Comparison of ENCODE assay signal across 34 cellular contexts in the genomic region with DNA sequence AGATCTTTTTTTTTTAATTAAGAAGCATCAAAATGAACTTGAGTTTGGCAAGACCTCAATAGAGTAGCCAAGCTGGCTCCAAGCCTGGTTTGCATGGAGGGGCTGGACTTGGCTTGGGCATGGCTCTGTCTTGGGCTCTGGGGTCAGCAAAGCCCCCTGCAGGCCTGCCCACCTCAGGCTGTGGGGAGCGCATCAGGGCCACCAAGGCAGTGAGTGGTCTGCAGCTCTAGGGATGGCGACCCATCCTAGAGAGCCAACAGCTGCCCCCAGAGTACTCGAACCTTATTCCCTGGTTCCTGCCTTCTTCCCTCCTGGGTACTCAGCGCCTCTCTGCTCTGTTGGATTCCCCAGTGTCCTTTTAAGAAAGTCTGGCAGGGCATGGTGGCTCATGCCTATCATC. TPM values are rescaled to one million over a fixed set of nuclear protein-coding genes. Genes with fewer than 3 reads are reported as not detected.
"Had no signal": no experiment of that assay in that cellular context is flagged by ENCODE, and none has a peak within 500 bp of the region (broad histone marks: within the 10 kb centered on the region; RNA-seq: fewer than 3 reads in every experiment).

No MANE protein-coding gene starts in this region.

- H3K36me3 ChIP-seq: adrenal gland, brain microvascular endothelial cell, breast epithelium had no signal

- H3K27me3 ChIP-seq: body of pancreas had no signal

- H3K9me3 ChIP-seq: adrenal gland, body of pancreas, breast epithelium had no signal

- H3K4me1 ChIP-seq: adrenal gland, breast epithelium had no signal

- DNase-seq: activated B cell treated with CpG ODN at 0.5 μM for 24 hours; activated CD4-positive, alpha-beta memory T cell treated with anti-CD3 and anti-CD28 coated beads for 36 hours; activated CD4-positive, alpha-beta T cell treated with anti-CD3 and anti-CD28 coated beads for 4 hours; activated CD4-positive, alpha-beta T cell treated with anti-CD3 and anti-CD28 coated beads, Interleukin-2, amount 10 ng/mL, durations not matched to agents 24 days and 14 days; activated CD4-positive, alpha-beta T cell treated with anti-CD3 and anti-CD28 coated beads, Interleukin-2, amount 50 U/mL, for 1 hour; activated CD4-positive, alpha-beta T cell treated with anti-CD3 and anti-CD28 coated beads, Interleukin-2, amount 50 U/mL, for 4 hours; activated CD4-positive, CD25-positive, alpha-beta regulatory T cell treated with anti-CD3 and anti-CD28 coated beads, Interleukin-2, amount 50 U/mL, for 72 hours; activated CD8-positive, alpha-beta memory T cell treated with anti-CD3 and anti-CD28 coated beads, Interleukin-2, amount 50 U/mL, for 4 hours; activated CD8-positive, alpha-beta T cell treated with anti-CD3 and anti-CD28 coated beads for 36 hours; activated gamma-delta T cell treated with Interleukin-2 at 50 U/mL for 16 hours; activated naive CD4-positive, alpha-beta T cell; activated naive CD4-positive, alpha-beta T cell treated with anti-CD3 and anti-CD28 coated beads for 36 hours; activated naive CD4-positive, alpha-beta T cell treated with anti-CD3 and anti-CD28 coated beads, Interleukin-2, amount 50 U/mL, for 16 hours; activated naive CD8-positive, alpha-beta T cell treated with anti-CD3 and anti-CD28 coated beads for 36 hours; activated T-cell treated with anti-CD3 and anti-CD28 coated beads for 4 hours; activated T-cell treated with anti-CD3 and anti-CD28 coated beads, Interleukin-2, amount 50 U/mL, for 1 hour; activated T-cell treated with anti-CD3 and anti-CD28 coated beads, Interleukin-2, amount 50 U/mL, for 4 hours; activated T-cell treated with anti-CD3 and anti-CD28 coated beads, Interleukin-2, amount 50 U/mL, for 72 hours; adrenal gland; amniotic stem cell; aorta; body of pancreas; brain microvascular endothelial cell; central memory CD4-positive, alpha-beta T cell; T-helper 1 cell; T-helper 2 cell; T-helper 9 cell had no signal

- H3K27ac ChIP-seq: adrenal gland, body of pancreas, brain microvascular endothelial cell, breast epithelium, VCaP had no signal

- ATAC-seq: activated CD8-positive, alpha-beta T cell treated with anti-CD3 and anti-CD28 coated beads for 36 hours; activated T-cell treated with anti-CD3 and anti-CD28 coated beads, Interleukin-2, amount 50 U/mL, for 4 hours; body of pancreas had no signal

- H3K4me3 ChIP-seq: adrenal gland, body of pancreas, breast epithelium had no signal

RNA-seq across cellular contexts. Expression of gene CHST8, which starts 5.4 kb away (rescaled TPM):
- total RNA-seq: activated B cell treated with CpG ODN at 0.5 μM for 24 hours; activated CD4-positive, alpha-beta memory T cell treated with anti-CD3 and anti-CD28 coated beads for 36 hours; activated CD4-positive, alpha-beta T cell treated with anti-CD3 and anti-CD28 coated beads, Interleukin-2, amount 10 ng/mL, durations not matched to agents 24 days and 14 days; activated CD8-positive, alpha-beta memory T cell treated with anti-CD3 and anti-CD28 coated beads for 36 hours; activated CD8-positive, alpha-beta T cell treated with anti-CD3 and anti-CD28 coated beads for 36 hours; activated naive CD4-positive, alpha-beta T cell treated with anti-CD3 and anti-CD28 coated beads for 36 hours; activated naive CD4-positive, alpha-beta T cell treated with anti-CD3 and anti-CD28 coated beads, Interleukin-2, amount 50 U/mL, for 72 hours; activated naive CD8-positive, alpha-beta T cell treated with anti-CD3 and anti-CD28 coated beads for 36 hours; activated T-cell treated with anti-CD3 and anti-CD28 coated beads, Interleukin-2, amount 50 U/mL, for 4 hours; activated T-cell treated with anti-CD3 and anti-CD28 coated beads, Interleukin-2, amount 50 U/mL, for 72 hours; activated T-helper 1 cell treated with anti-CD3 and anti-CD28 coated beads, Interleukin-12 subunit alpha, Interleukin-12 subunit beta, Interleukin-2, Interleukin-4 antibody, amounts not matched to agents 30 ng/mL and 10 ng/mL and 1 ng/mL, durations not matched to agents 14 hours and 24 hours and 36 hours; activated T-helper 17 cell treated with anti-CD3 and anti-CD28 coated beads, Interleukin-2, amount 50 U/mL, for 72 hours; astrocyte had no signal
